In genomic region chr1:5551274-5551966, GRCh38 we compare ENCODE assay signal across 13 cellular contexts.
A peak's percentile ranks its signal among the peaks of the same experiment; 100 is the strongest.
DNase-seq lines count a peak whose midpoint lies in the region; ATAC-seq, FAIRE-seq and TF ChIP-seq lines count a peak whose summit lies in the region.
"Had no signal": no experiment of that assay in that cellular context is flagged by ENCODE, and none has a peak within 500 bp of the region (broad histone marks: within the 10 kb centered on the region; RNA-seq: fewer than 3 reads in every experiment).

No MANE protein-coding gene starts in this region.

- no peak for FAIRE-seq in GM12878 (lab: Jason Lieb, UNC)
- FAIRE-seq: G401.6, keratinocyte had no signal

- no peak overlapping the region for H3K4me2 ChIP-seq in GM12878 (ENCODE audit: control insufficient read depth, insufficient read depth)

- in situ Hi-C loops in GM12878 (cut with MboI), result no loop called here

- POLR2A ChIA-PET in activated CD4-positive, alpha-beta T cell treated with anti-CD3 and anti-CD28 coated beads for 36 hours (lab: Charles Lee), result no interaction called here
- POLR2A ChIA-PET in GM12878 (lab: Charles Lee), result no interaction called here

- H3K36me3 Mint-ChIP-seq in activated CD4-positive, alpha-beta T cell treated with anti-CD3 and anti-CD28 coated beads for 36 hours (ENCODE audit: low read depth), result no peaks in the 10 kb centered on the region

- ATAC-seq in activated CD4-positive, alpha-beta T cell treated with anti-CD3 and anti-CD28 coated beads for 36 hours, result no peak
- ATAC-seq in GM12878, result no peak
- no peak for ATAC-seq in HG03442 (IDR thresholded peaks at IDR 0.05; ENCODE audit: unreplicated experiment)
- no peak for ATAC-seq in GM19395 (IDR thresholded peaks at IDR 0.05; ENCODE audit: unreplicated experiment)

- H3K4me3 ChIP-seq in GM12878, result no peak overlapping the region

- 0% methylated on average over 8 of the region's 8 CpGs for WGBS in GM12878 (ENCODE audit: insufficient coverage, insufficient replicate concordance, low lambda C conversion rate, missing lambda C conversion rate)

- H3K27me3 Mint-ChIP-seq in activated CD4-positive, alpha-beta T cell treated with anti-CD3 and anti-CD28 coated beads for 36 hours, result peaks cover 13% of the 10 kb centered on the region

- H3K4me1 ChIP-seq in GM12878 (ENCODE audit: control insufficient read depth, insufficient read depth, low read length), result no peaks in the 10 kb centered on the region

- no peak for TF ChIP-seq RAD21 in GM12878 (IDR thresholded peaks at IDR 0.05; ENCODE audit: insufficient read depth, low read depth, low read length)

- H2AFZ ChIP-seq in GM12878 (ENCODE audit: control insufficient read depth, low read depth, low read length), result no peak overlapping the region

- SMC1A ChIA-PET in GM12878 (lab: Charles Lee; ENCODE audit: uncharacterized antibody, unreplicated experiment), result interaction anchor here (1.7 kb wide), 1 partner anchor 18 kb away, joined by 5 read pairs; no protein-coding TSS in a partner anchor

- H4K20me1 ChIP-seq in GM12878 (ENCODE audit: control insufficient read depth, insufficient read depth), result no peaks in the 10 kb centered on the region

- no peak overlapping the region for H3K4me3 Mint-ChIP-seq in activated CD4-positive, alpha-beta T cell treated with anti-CD3 and anti-CD28 coated beads for 36 hours
- H3K4me3 Mint-ChIP-seq: naive thymus-derived CD8-positive, alpha-beta T cell had no signal

- intact Hi-C loops in activated CD4-positive, alpha-beta T cell treated with anti-CD3 and anti-CD28 coated beads for 36 hours (cut with DNase I, micrococcal nuclease), result no loop called here
- intact Hi-C loops in GM12878 (cut with micrococcal nuclease; ENCODE audit: unreplicated experiment), result no loop called here

- no peak overlapping the region for H3K9ac ChIP-seq in GM12878 (ENCODE audit: control insufficient read depth, insufficient read depth, low read length)

- peaks cover 2% of the 10 kb centered on the region for H3K9me3 Mint-ChIP-seq in activated CD4-positive, alpha-beta T cell treated with anti-CD3 and anti-CD28 coated beads for 36 hours (ENCODE audit: low read depth)

- RAD21 ChIA-PET in GM12878 (lab: Charles Lee; ENCODE audit: unreplicated experiment), result no interaction called here

- CTCF ChIA-PET in activated CD4-positive, alpha-beta T cell treated with anti-CD3 and anti-CD28 coated beads for 36 hours (lab: Charles Lee), result no interaction called here
- CTCF ChIA-PET in GM12878 (lab: Yijun Ruan, JAX), result no interaction called here

- H3K27ac Mint-ChIP-seq in activated CD4-positive, alpha-beta T cell treated with anti-CD3 and anti-CD28 coated beads for 36 hours, result no peak overlapping the region
- H3K27ac Mint-ChIP-seq: naive thymus-derived CD8-positive, alpha-beta T cell had no signal

- peak; percentile 8 for DNase-seq in activated CD4-positive, alpha-beta T cell treated with anti-CD3 and anti-CD28 coated beads for 36 hours
- no peak for DNase-seq in activated CD4-positive, alpha-beta T cell treated with anti-CD3 and anti-CD28 coated beads for 1 hour
- peak; percentile 92 for DNase-seq in NCI-H2029 treated with DMSO at 0.1 percent for 48 hours (lab: John Stamatoyannopoulos, UW)
- DNase-seq in GM12878 (ENCODE audit: low read depth, low spot score), result no peak
- peak; percentile 7 for DNase-seq in renal cortical epithelial cell (ENCODE audit: low read depth)
- no peak for DNase-seq in islet precursor cell
- DNase-seq: central memory CD4-positive, alpha-beta T cell; naive thymus-derived CD8-positive, alpha-beta T cell; trophoblast cell had no signal

- no peak overlapping the region for H3K27ac ChIP-seq in GM12878 (ENCODE audit: control insufficient read depth, insufficient read depth)

- TF ChIP-seq POLR2A in GM12878 (IDR thresholded peaks at IDR 0.05; ENCODE audit: low read depth, low read length), result no peak

- no peaks in the 10 kb centered on the region for H3K79me2 ChIP-seq in GM12878 (ENCODE audit: control insufficient read depth, insufficient read depth, low read length)

- H3K36me3 ChIP-seq in GM12878 (ENCODE audit: control insufficient read depth in 2 of 2, insufficient read depth in 2 of 2, low read length in 1 of 2), result no peaks in the 10 kb centered on the region

- no peak for TF ChIP-seq CTCF in GM12878 (IDR thresholded peaks at IDR 0.05 in 2 of 3, conservative IDR thresholded peaks at IDR 0.05 in 1 of 3; ENCODE audit: control insufficient read depth in 2 of 3, extremely low read depth in 1 of 3, insufficient read depth in 1 of 3, low read depth in 3 of 3, low read length in 3 of 3)

- no peaks in the 10 kb centered on the region for H3K4me1 Mint-ChIP-seq in activated CD4-positive, alpha-beta T cell treated with anti-CD3 and anti-CD28 coated beads for 36 hours

- H3K27me3 ChIP-seq in GM12878 (replicated peaks in 1 of 2; ENCODE audit: control insufficient read depth in 2 of 2, insufficient read depth in 2 of 2, low read length in 1 of 2), result no peaks in the 10 kb centered on the region

- no peaks in the 10 kb centered on the region for H3K9me3 ChIP-seq in GM12878 (replicated peaks; ENCODE audit: control insufficient read depth, insufficient read depth, low read length)

- TF ChIP-seq EP300 in GM12878 (IDR thresholded peaks at IDR 0.05; ENCODE audit: borderline replicate concordance in 1 of 2, control insufficient read depth in 1 of 2, low read depth in 2 of 2, low read length in 2 of 2), result no peak

- BruUV-seq in GM12878 (replicated peaks; lab: Mats Ljungman, UMichigan), result no TSS peak

TF ChIP-seq in GM12878, 131 proteins besides CTCF, POLR2A, EP300 and RAD21:
- no peak for TF ChIP-seq ZNF207 (IDR thresholded peaks at IDR 0.05; ENCODE audit: borderline replicate concordance)
- peak; percentile 37 to 53; a peak in 2 of 4 replicates for TF ChIP-seq BHLHE40 (IDR thresholded peaks at IDR 0.05; ENCODE audit: borderline replicate concordance in 1 of 2, low read depth in 2 of 2, low read length in 1 of 2)
TF ChIP-seq in GM12878: peak in this region for 1.

Comparison
In these comparisons a context has a peak if more than half of its experiments do, and no peak if none do; other contexts are left out.
1. DNase-seq: peak in activated CD4-positive, alpha-beta T cell treated with anti-CD3 and anti-CD28 coated beads for 36 hours (single experiment), NCI-H2029 treated with DMSO at 0.1 percent for 48 hours (single experiment) and renal cortical epithelial cell (single experiment); none in activated CD4-positive, alpha-beta T cell treated with anti-CD3 and anti-CD28 coated beads for 1 hour (single experiment), GM12878 (single experiment) and islet precursor cell (single experiment).